ENCODE assay signal across 7 cellular contexts in genomic region chr15:42498212-42499038, GRCh38. TPM values are rescaled to one million over a fixed set of nuclear protein-coding genes. Genes with fewer than 3 reads are reported as not detected.
DNase-seq lines count a peak whose midpoint lies in the region; ATAC-seq and TF ChIP-seq lines count a peak whose summit lies in the region.
"Had no signal": no experiment of that assay in that cellular context is flagged by ENCODE, and none has a peak within 500 bp of the region (broad histone marks: within the 10 kb centered on the region; RNA-seq: fewer than 3 reads in every experiment).

No MANE protein-coding gene starts in this region.

- H3K9me3 Mint-ChIP-seq in dendritic cell treated with granulocyte-macrophage colony-stimulating factor and Interleukin-4, amounts not matched to agents 40 ng/mL and 50 ng/mL, for 4 days: no peaks in the 10 kb centered on the region
- H3K9me3 Mint-ChIP-seq in stimulated activated effector memory CD8-positive, alpha-beta T cell treated with anti-CD3 and anti-CD28 coated beads, Interleukin-12 subunit alpha, Interleukin-12 subunit beta, amount 100 ng/mL, for 72 hours: no peaks in the 10 kb centered on the region
- H3K9me3 Mint-ChIP-seq in glutamatergic neuron (ENCODE audit: unreplicated experiment): peaks cover 8% of the 10 kb centered on the region

- no peak for DNase-seq in OCI-LY7 (ENCODE audit: low spot score)
- no peak for DNase-seq in stimulated activated effector memory CD8-positive, alpha-beta T cell treated with anti-CD3 and anti-CD28 coated beads, Interleukin-12 subunit alpha, Interleukin-12 subunit beta, amount 100 ng/mL, for 72 hours (ENCODE audit: low spot score in 2 of 2)
- DNase-seq in glutamatergic neuron: no peak
- DNase-seq in stimulated activated CD4-positive, alpha-beta T cell treated with anti-CD3 and anti-CD28 coated beads, Interleukin-2, amount 100 ng/mL, for 24 hours: no peak
- DNase-seq: NCI-H2227 treated with DMSO at 0.1 percent for 48 hours; stimulated activated naive CD4-positive, alpha-beta T cell had no signal

- ATAC-seq in stimulated activated effector memory CD8-positive, alpha-beta T cell treated with anti-CD3 and anti-CD28 coated beads, Interleukin-12 subunit alpha, Interleukin-12 subunit beta, amount 100 ng/mL, for 72 hours: no peak

- no peaks in the 10 kb centered on the region for H3K27me3 Mint-ChIP-seq in dendritic cell treated with granulocyte-macrophage colony-stimulating factor and Interleukin-4, amounts not matched to agents 40 ng/mL and 50 ng/mL, for 4 days
- peaks cover 11% of the 10 kb centered on the region for H3K27me3 Mint-ChIP-seq in glutamatergic neuron (ENCODE audit: unreplicated experiment)

- peak overlapping the region; percentile 40; the same call in 1 of the 2 replicates for H3K4me2 ChIP-seq in OCI-LY7 (ENCODE audit: low read length)

- H3K9me3 ChIP-seq in OCI-LY7 (ENCODE audit: low read length): no peaks in the 10 kb centered on the region

- intact Hi-C loops in OCI-LY7 (cut with micrococcal nuclease; ENCODE audit: unreplicated experiment): no loop called here
- intact Hi-C loops in dendritic cell treated with granulocyte-macrophage colony-stimulating factor and Interleukin-4, amounts not matched to agents 40 ng/mL and 50 ng/mL, for 4 days (cut with micrococcal nuclease): no loop called here

- no peaks in the 10 kb centered on the region for H4K20me1 ChIP-seq in OCI-LY7 (ENCODE audit: insufficient read depth, low read length)

- peaks cover 75% of the 10 kb centered on the region for H3K4me1 Mint-ChIP-seq in dendritic cell treated with granulocyte-macrophage colony-stimulating factor and Interleukin-4, amounts not matched to agents 40 ng/mL and 50 ng/mL, for 4 days (ENCODE audit: low read depth)
- H3K4me1 Mint-ChIP-seq in stimulated activated effector memory CD8-positive, alpha-beta T cell treated with anti-CD3 and anti-CD28 coated beads, Interleukin-12 subunit alpha, Interleukin-12 subunit beta, amount 100 ng/mL, for 72 hours: peaks cover 51% of the 10 kb centered on the region
- peaks cover 13% of the 10 kb centered on the region for H3K4me1 Mint-ChIP-seq in glutamatergic neuron (ENCODE audit: low read depth, unreplicated experiment)

- TF ChIP-seq CTCF in OCI-LY7 (conservative IDR thresholded peaks at IDR 0.05; ENCODE audit: low read length) (no peak), glutamatergic neuron (IDR thresholded peaks at IDR 0.05; ENCODE audit: partially characterized antibody, unreplicated experiment) (no peak)

- CTCF ChIA-PET in OCI-LY7 (lab: Charles Lee; ENCODE audit: unreplicated experiment): no interaction called here

- H3K36me3 ChIP-seq in OCI-LY7 (ENCODE audit: insufficient read depth, low read length): no peaks in the 10 kb centered on the region

- H3K4me3 Mint-ChIP-seq in dendritic cell treated with granulocyte-macrophage colony-stimulating factor and Interleukin-4, amounts not matched to agents 40 ng/mL and 50 ng/mL, for 4 days: no peak overlapping the region
- no peak overlapping the region for H3K4me3 Mint-ChIP-seq in stimulated activated effector memory CD8-positive, alpha-beta T cell treated with anti-CD3 and anti-CD28 coated beads, Interleukin-12 subunit alpha, Interleukin-12 subunit beta, amount 100 ng/mL, for 72 hours
- H3K4me3 Mint-ChIP-seq in glutamatergic neuron (ENCODE audit: unreplicated experiment): no peak overlapping the region

- peaks cover 38% of the 10 kb centered on the region; the same call in 1 of the 2 replicates for H3K79me2 ChIP-seq in OCI-LY7 (ENCODE audit: insufficient read depth, low read depth, low read length)

- no peak overlapping the region for H2AFZ ChIP-seq in OCI-LY7 (ENCODE audit: low read length)

- POLR2A ChIA-PET in OCI-LY7 (lab: Charles Lee): no interaction called here

- H3K27ac ChIP-seq in OCI-LY7 (ENCODE audit: low read depth, low read length, poor library complexity, severe bottlenecking): no peak overlapping the region

- peaks cover 50% of the 10 kb centered on the region for H3K36me3 Mint-ChIP-seq in dendritic cell treated with granulocyte-macrophage colony-stimulating factor and Interleukin-4, amounts not matched to agents 40 ng/mL and 50 ng/mL, for 4 days (ENCODE audit: low read depth)
- H3K36me3 Mint-ChIP-seq in stimulated activated effector memory CD8-positive, alpha-beta T cell treated with anti-CD3 and anti-CD28 coated beads, Interleukin-12 subunit alpha, Interleukin-12 subunit beta, amount 100 ng/mL, for 72 hours: peaks cover 10% of the 10 kb centered on the region
- H3K36me3 Mint-ChIP-seq in glutamatergic neuron (ENCODE audit: unreplicated experiment): no peaks in the 10 kb centered on the region

- BruUV-seq in OCI-LY7 (replicated peaks; lab: Mats Ljungman, UMichigan): no TSS peak

- no peak overlapping the region for H3K4me3 ChIP-seq in OCI-LY7 (ENCODE audit: low read depth, low read length, poor library complexity, severe bottlenecking)

- peaks cover 55% of the 10 kb centered on the region for H3K4me1 ChIP-seq in OCI-LY7 (ENCODE audit: insufficient read depth, low read length, poor library complexity, severe bottlenecking)

- no peaks in the 10 kb centered on the region for H3K9me2 ChIP-seq in OCI-LY7 (ENCODE audit: insufficient read depth, low read length)

- peak overlapping the region; percentile 84 for H3K27ac Mint-ChIP-seq in dendritic cell treated with granulocyte-macrophage colony-stimulating factor and Interleukin-4, amounts not matched to agents 40 ng/mL and 50 ng/mL, for 4 days
- peak overlapping the region; percentile 64 for H3K27ac Mint-ChIP-seq in stimulated activated effector memory CD8-positive, alpha-beta T cell treated with anti-CD3 and anti-CD28 coated beads, Interleukin-12 subunit alpha, Interleukin-12 subunit beta, amount 100 ng/mL, for 72 hours
- H3K27ac Mint-ChIP-seq in glutamatergic neuron (ENCODE audit: unreplicated experiment): no peak overlapping the region

RNA-seq across cellular contexts. Expression of gene SNAP23, which starts 3.0 kb away (rescaled TPM):
- 19.9 and 49.1 TPM in 2 replicates for total RNA-seq in OCI-LY7 (2014; rRNA removed; shearing (Covaris generic))
- 48.3 and 54.1 TPM in 2 replicates for total RNA-seq in OCI-LY7 (2022)
- total RNA-seq in glutamatergic neuron (ENCODE audit: unreplicated experiment): 15.2 TPM

RNA-seq across cellular contexts. Expression of gene ZNF106, which starts 7.5 kb away (rescaled TPM):
- 30.5 and 30.8 TPM in 2 replicates for total RNA-seq in OCI-LY7 (2014; rRNA removed; shearing (Covaris generic))
- total RNA-seq in OCI-LY7 (2022) (66.4 and 82.6 TPM in 2 replicates), glutamatergic neuron (ENCODE audit: unreplicated experiment) (37.2 TPM)

RNA-seq across cellular contexts. Expression of gene LRRC57, which starts 50.2 kb away (rescaled TPM):
- 17.9 and 18.5 TPM in 2 replicates for total RNA-seq in OCI-LY7 (2014; rRNA removed; shearing (Covaris generic))
- total RNA-seq in OCI-LY7 (2022) (21.1 and 29.0 TPM in 2 replicates), glutamatergic neuron (ENCODE audit: unreplicated experiment) (38.5 TPM)

RNA-seq across cellular contexts. Expression of gene HAUS2, which starts 50.2 kb away (rescaled TPM):
- 44.9 and 50.4 TPM in 2 replicates for total RNA-seq in OCI-LY7 (2014; rRNA removed; shearing (Covaris generic))
- total RNA-seq in OCI-LY7 (2022): 40.3 and 43.7 TPM in 2 replicates
- total RNA-seq in glutamatergic neuron (ENCODE audit: unreplicated experiment): 24.5 TPM
